ENCODE assay signal across 27 cellular contexts in genomic region chr12:34287437-34287836, GRCh38.
DNase-seq lines count a peak whose midpoint lies in the region; ATAC-seq and TF ChIP-seq lines count a peak whose summit lies in the region.
"Had no signal": no experiment of that assay in that cellular context is flagged by ENCODE, and none has a peak within 500 bp of the region (broad histone marks: within the 10 kb centered on the region; RNA-seq: fewer than 3 reads in every experiment).

No MANE protein-coding gene starts in this region.

- H3K4me1 ChIP-seq in left ventricle myocardium inferior = no peaks in the 10 kb centered on the region
- H3K4me1 ChIP-seq: BLaER1 treated with 17β-estradiol and CSF1 and Interleukin-3, amounts not matched to agents 10 nM and 100 nM; Caco-2 had no signal

- H3K4me1 Mint-ChIP-seq in central memory CD8-positive, alpha-beta T cell = no peaks in the 10 kb centered on the region
- no peaks in the 10 kb centered on the region for H3K4me1 Mint-ChIP-seq in activated T-helper 2 cell treated with anti-CD3 and anti-CD28 coated beads, Interferon-gamma antibody, Interleukin-2, Interleukin-4, amounts not matched to agents 10 μg/mL and 5 μg/mL and 100 μg/mL, durations not matched to agents 14 hours and 24 hours and 36 hours (ENCODE audit: low read depth)
- H3K4me1 Mint-ChIP-seq: CD4-positive, alpha-beta memory T cell had no signal

- H3K27ac Mint-ChIP-seq in central memory CD8-positive, alpha-beta T cell (ENCODE audit: low read depth) = peak overlapping the region; percentile 62
- no peak overlapping the region for H3K27ac Mint-ChIP-seq in activated T-helper 2 cell treated with anti-CD3 and anti-CD28 coated beads, Interferon-gamma antibody, Interleukin-2, Interleukin-4, amounts not matched to agents 10 μg/mL and 5 μg/mL and 100 μg/mL, durations not matched to agents 14 hours and 24 hours and 36 hours
- H3K27ac Mint-ChIP-seq: CD4-positive, alpha-beta memory T cell had no signal

- ATAC-seq in central memory CD8-positive, alpha-beta T cell (replicated peaks; ENCODE audit: extremely low read depth, poor library complexity, severe bottlenecking) = no peak
- ATAC-seq: A549, GM12878 had no signal

- intact Hi-C loops in cardiac septum (cut with DNase I) = no loop called here
- intact Hi-C loops in left ventricle myocardium inferior (cut with micrococcal nuclease) = no loop called here
- intact Hi-C loops in activated T-helper 2 cell treated with anti-CD3 and anti-CD28 coated beads, Interferon-gamma antibody, Interleukin-2, Interleukin-4, amounts not matched to agents 10 μg/mL and 5 μg/mL and 100 μg/mL, durations not matched to agents 14 hours and 24 hours and 36 hours (cut with micrococcal nuclease) = loop anchor here (10.0 kb wide), 1 partner anchor 347 kb away; no protein-coding TSS in a partner anchor

- peaks cover 8% of the 10 kb centered on the region for H3K27me3 ChIP-seq in left ventricle myocardium inferior (ENCODE audit: low read depth)
- H3K27me3 ChIP-seq: BLaER1 treated with 17β-estradiol and CSF1 and Interleukin-3, amounts not matched to agents 10 nM and 100 nM had no signal

- H3K9me3 ChIP-seq in left ventricle myocardium inferior (replicated peaks) = peaks cover 70% of the 10 kb centered on the region

- no peaks in the 10 kb centered on the region for H3K27me3 Mint-ChIP-seq in central memory CD8-positive, alpha-beta T cell
- no peaks in the 10 kb centered on the region for H3K27me3 Mint-ChIP-seq in activated T-helper 2 cell treated with anti-CD3 and anti-CD28 coated beads, Interferon-gamma antibody, Interleukin-2, Interleukin-4, amounts not matched to agents 10 μg/mL and 5 μg/mL and 100 μg/mL, durations not matched to agents 14 hours and 24 hours and 36 hours (ENCODE audit: low read depth)
- H3K27me3 Mint-ChIP-seq: CD4-positive, alpha-beta memory T cell had no signal

- H3K4me3 Mint-ChIP-seq in central memory CD8-positive, alpha-beta T cell = no peak overlapping the region
- no peak overlapping the region for H3K4me3 Mint-ChIP-seq in activated T-helper 2 cell treated with anti-CD3 and anti-CD28 coated beads, Interferon-gamma antibody, Interleukin-2, Interleukin-4, amounts not matched to agents 10 μg/mL and 5 μg/mL and 100 μg/mL, durations not matched to agents 14 hours and 24 hours and 36 hours (ENCODE audit: low read depth)
- H3K4me3 Mint-ChIP-seq: CD4-positive, alpha-beta memory T cell had no signal

- no peak overlapping the region for H3K4me3 ChIP-seq in left ventricle myocardium inferior
- H3K4me3 ChIP-seq: A549; BLaER1 treated with 17β-estradiol and CSF1 and Interleukin-3, amounts not matched to agents 10 nM and 100 nM; GM12878 had no signal

- no peaks in the 10 kb centered on the region for H3K36me3 ChIP-seq in left ventricle myocardium inferior
- H3K36me3 ChIP-seq: BLaER1 treated with 17β-estradiol and CSF1 and Interleukin-3, amounts not matched to agents 10 nM and 100 nM had no signal

- peak; percentile 7 for DNase-seq in cardiac septum (ENCODE audit: low spot score)
- DNase-seq in left ventricle myocardium inferior = no peak
- DNase-seq in central memory CD8-positive, alpha-beta T cell (ENCODE audit: low spot score in 2 of 2) = no peak
- peak; percentile 24 for DNase-seq in mesenteric fat pad (ENCODE audit: low spot score)
- DNase-seq in activated T-helper 2 cell treated with anti-CD3 and anti-CD28 coated beads, Interferon-gamma antibody, Interleukin-2, Interleukin-4, amounts not matched to agents 10 μg/mL and 5 μg/mL and 100 μg/mL, durations not matched to agents 14 hours and 24 hours and 36 hours (ENCODE audit: low spot score) = no peak
- DNase-seq in kidney tubule cell (ENCODE audit: low spot score) = no peak
- no peak for DNase-seq in DMS 273 treated with DMSO at 0.1 percent for 48 hours (lab: John Stamatoyannopoulos, UW)
- DNase-seq: AML-193; Caco-2; CD4-positive, alpha-beta memory T cell; DMS79; EL; GDM1; H7; NCI-H1092; NCI-H1417 treated with DMSO at 0.1 percent for 48 hours; NCI-H1694 treated with DMSO at 0.1 percent for 48 hours; NCI-H2081; NCI-H2171; NCI-H226; NCI-H510A; NCI-H69; SHP77 had no signal

- no peaks in the 10 kb centered on the region for H3K36me3 Mint-ChIP-seq in central memory CD8-positive, alpha-beta T cell (ENCODE audit: insufficient read depth)
- H3K36me3 Mint-ChIP-seq in activated T-helper 2 cell treated with anti-CD3 and anti-CD28 coated beads, Interferon-gamma antibody, Interleukin-2, Interleukin-4, amounts not matched to agents 10 μg/mL and 5 μg/mL and 100 μg/mL, durations not matched to agents 14 hours and 24 hours and 36 hours (ENCODE audit: low read depth) = no peaks in the 10 kb centered on the region

- no peak overlapping the region for H3K27ac ChIP-seq in left ventricle myocardium inferior (replicated peaks)
- H3K27ac ChIP-seq: A549; BLaER1 treated with 17β-estradiol and CSF1 and Interleukin-3, amounts not matched to agents 10 nM and 100 nM; RWPE1 had no signal

- no peak for TF ChIP-seq CTCF in left ventricle myocardium inferior (IDR thresholded peaks at IDR 0.05; ENCODE audit: borderline replicate concordance)

- H3K9me3 Mint-ChIP-seq in central memory CD8-positive, alpha-beta T cell = peaks cover 33% of the 10 kb centered on the region
- H3K9me3 Mint-ChIP-seq in activated T-helper 2 cell treated with anti-CD3 and anti-CD28 coated beads, Interferon-gamma antibody, Interleukin-2, Interleukin-4, amounts not matched to agents 10 μg/mL and 5 μg/mL and 100 μg/mL, durations not matched to agents 14 hours and 24 hours and 36 hours = peaks cover 62% of the 10 kb centered on the region

Comparison
In these comparisons a context has a peak if more than half of its experiments do, and no peak if none do; other contexts are left out.
1. DNase-seq: peak in cardiac septum (single experiment) and mesenteric fat pad (single experiment); none in left ventricle myocardium inferior (single experiment), central memory CD8-positive, alpha-beta T cell (0 of 2), activated T-helper 2 cell treated with anti-CD3 and anti-CD28 coated beads, Interferon-gamma antibody, Interleukin-2, Interleukin-4, amounts not matched to agents 10 μg/mL and 5 μg/mL and 100 μg/mL, durations not matched to agents 14 hours and 24 hours and 36 hours (single experiment), kidney tubule cell (single experiment) and DMS 273 treated with DMSO at 0.1 percent for 48 hours (single experiment).